Comparison of ENCODE assay signal across 22 cellular contexts in the genomic region with DNA sequence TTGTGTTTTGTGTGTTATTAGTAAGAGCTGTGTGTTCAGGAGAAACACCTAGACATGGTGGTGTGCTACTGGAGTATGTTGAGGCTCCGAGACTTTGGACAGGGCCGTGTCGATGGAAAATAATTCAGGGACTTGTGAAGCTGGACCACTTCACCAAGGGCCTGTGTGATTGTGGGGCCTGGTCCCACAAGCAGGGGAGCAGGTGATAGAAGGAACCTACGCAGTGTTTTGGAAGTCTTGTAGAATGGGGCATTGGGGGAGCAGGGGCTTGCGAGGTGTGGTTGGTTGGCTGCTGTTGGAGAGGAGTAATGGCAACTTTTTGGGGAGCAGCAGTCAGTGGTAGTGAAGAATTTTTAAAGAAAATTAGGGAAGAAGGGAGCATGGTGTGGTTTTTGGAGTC. TPM values are rescaled to one million over a fixed set of nuclear protein-coding genes. Genes with fewer than 3 reads are reported as not detected.
DNase-seq lines count a peak whose midpoint lies in the region; ATAC-seq and TF ChIP-seq lines count a peak whose summit lies in the region.
"Had no signal": no experiment of that assay in that cellular context is flagged by ENCODE, and none has a peak within 500 bp of the region (broad histone marks: within the 10 kb centered on the region; RNA-seq: fewer than 3 reads in every experiment).

No MANE protein-coding gene starts in this region.

- H3K4me2 ChIP-seq in neural progenitor cell: no peak overlapping the region

- no peak overlapping the region for H2AFZ ChIP-seq in neural progenitor cell (replicated peaks)

- H3K27me3 ChIP-seq in Caco-2 (replicated peaks; ENCODE audit: control insufficient read depth, insufficient read depth, low read length) (no peaks in the 10 kb centered on the region), iPS-20b (ENCODE audit: insufficient read depth, low read length) (no peaks in the 10 kb centered on the region), neural progenitor cell (no peaks in the 10 kb centered on the region), vagina (no peaks in the 10 kb centered on the region)

- no peak overlapping the region for H3K27ac ChIP-seq in iPS-20b (ENCODE audit: low read length)
- peak overlapping the region; percentile 97 for H3K27ac ChIP-seq in neural progenitor cell
- no peak overlapping the region for H3K27ac ChIP-seq in vagina

- BruUV-seq in Caco-2 (replicated peaks; lab: Mats Ljungman, UMichigan): no TSS peak

- DNase-seq in Caco-2 (no peak), WTC11 (ENCODE audit: low spot score) (no peak), neural progenitor cell (ENCODE audit: low spot score) (no peak), vagina (ENCODE audit: extremely low spot score in 2 of 2) (no peak)
- DNase-seq: AML-193; C1 segment of cervical spinal cord; CD8-positive, alpha-beta T cell; HCEC 1CT; MM.1S; NCI-H1048; NCI-H1417 treated with DMSO at 0.1 percent for 48 hours; NCI-H187; NCI-H2107; NCI-H446 treated with DMSO at 0.1 percent for 48 hours; NCI-H526 treated with DMSO at 0.1 percent for 48 hours; OCI-M1 had no signal

- intact Hi-C loops in Caco-2 (cut with micrococcal nuclease; ENCODE audit: unreplicated experiment) (no loop called here), vagina (cut with DNase I) (no loop called here)

- TF ChIP-seq POLR2A in vagina (IDR thresholded peaks at IDR 0.05): no peak

- H3K9me3 Mint-ChIP-seq in Caco-2 (ENCODE audit: unreplicated experiment) (no peaks in the 10 kb centered on the region), WTC11 (no peaks in the 10 kb centered on the region), neural progenitor cell (no peaks in the 10 kb centered on the region)
- H3K9me3 Mint-ChIP-seq: CD8-positive, alpha-beta T cell had no signal

- H3K79me2 ChIP-seq in neural progenitor cell (ENCODE audit: low read depth): peaks cover 99% of the 10 kb centered on the region

- H3K27ac Mint-ChIP-seq in Caco-2 (ENCODE audit: unreplicated experiment) (peak overlapping the region; percentile 77), WTC11 (peak overlapping the region; percentile 100), neural progenitor cell (no peak overlapping the region)
- H3K27ac Mint-ChIP-seq: CD8-positive, alpha-beta T cell had no signal

- peaks cover 88% of the 10 kb centered on the region for H3F3A ChIP-seq in neural progenitor cell (ENCODE audit: low read depth)

- H3K4me1 ChIP-seq in Caco-2: peaks cover 65% of the 10 kb centered on the region
- peaks cover 84% of the 10 kb centered on the region for H3K4me1 ChIP-seq in iPS-20b (ENCODE audit: insufficient read depth, low read length)
- H3K4me1 ChIP-seq in neural progenitor cell: peaks cover 90% of the 10 kb centered on the region
- peaks cover 12% of the 10 kb centered on the region for H3K4me1 ChIP-seq in vagina

- POLR2A ChIA-PET in Caco-2 (lab: Charles Lee): no interaction called here
- POLR2A ChIA-PET in WTC11 (lab: Charles Lee): no interaction called here

- H3K36me3 Mint-ChIP-seq in Caco-2 (ENCODE audit: insufficient read depth, unreplicated experiment) (peaks cover 12% of the 10 kb centered on the region), WTC11 (no peaks in the 10 kb centered on the region), neural progenitor cell (peaks cover under 1% of the 10 kb centered on the region)
- H3K36me3 Mint-ChIP-seq: CD8-positive, alpha-beta T cell had no signal

- CTCF ChIA-PET in Caco-2 (lab: Charles Lee) (no interaction called here), WTC11 (lab: Charles Lee) (no interaction called here)

- H3K27me3 Mint-ChIP-seq in Caco-2 (ENCODE audit: insufficient read depth, unreplicated experiment): no peaks in the 10 kb centered on the region
- no peaks in the 10 kb centered on the region for H3K27me3 Mint-ChIP-seq in WTC11 (ENCODE audit: low read depth)
- H3K27me3 Mint-ChIP-seq in neural progenitor cell (ENCODE audit: insufficient read depth, low read depth): peaks cover 8% of the 10 kb centered on the region

- H3K4me3 ChIP-seq in Caco-2 (ENCODE audit: low read depth, low read length) (no peak overlapping the region), iPS-20b (ENCODE audit: low read length) (peak overlapping the region; percentile 61; the same call in 1 of the 2 replicates), neural progenitor cell (no peak overlapping the region), vagina (no peak overlapping the region)

- ATAC-seq in WTC11 (no peak), GM21723 (IDR thresholded peaks at IDR 0.05; ENCODE audit: unreplicated experiment) (no peak), GM21528 (IDR thresholded peaks at IDR 0.05; ENCODE audit: low FRiP score, unreplicated experiment) (no peak)
- ATAC-seq: CD8-positive, alpha-beta T cell; Right ventricle myocardium inferior had no signal

- H3K4me3 Mint-ChIP-seq in Caco-2 (ENCODE audit: unreplicated experiment): no peak overlapping the region
- H3K4me3 Mint-ChIP-seq in WTC11: peak overlapping the region; percentile 62
- no peak overlapping the region for H3K4me3 Mint-ChIP-seq in neural progenitor cell
- H3K4me3 Mint-ChIP-seq: CD8-positive, alpha-beta T cell had no signal

- H3K36me3 ChIP-seq in Caco-2 (ENCODE audit: control insufficient read depth, insufficient read depth, low read length) (no peaks in the 10 kb centered on the region), iPS-20b (ENCODE audit: insufficient read depth, low read depth, low read length) (peaks cover 16% of the 10 kb centered on the region), neural progenitor cell (no peaks in the 10 kb centered on the region), vagina (no peaks in the 10 kb centered on the region)

- H3K9ac ChIP-seq in iPS-20b (ENCODE audit: low read depth, low read length): no peak overlapping the region
- no peak overlapping the region for H3K9ac ChIP-seq in neural progenitor cell

- H3K4me1 Mint-ChIP-seq in Caco-2 (ENCODE audit: low read depth, unreplicated experiment): peaks cover 50% of the 10 kb centered on the region
- peaks cover 98% of the 10 kb centered on the region for H3K4me1 Mint-ChIP-seq in WTC11
- peaks cover 94% of the 10 kb centered on the region for H3K4me1 Mint-ChIP-seq in neural progenitor cell

- H3K9me3 ChIP-seq in Caco-2 (no peaks in the 10 kb centered on the region), iPS-20b (ENCODE audit: insufficient read depth, low read depth, low read length) (no peaks in the 10 kb centered on the region), neural progenitor cell (ENCODE audit: low read depth) (no peaks in the 10 kb centered on the region), vagina (no peaks in the 10 kb centered on the region)

- TF ChIP-seq CTCF in Caco-2 (IDR thresholded peaks at IDR 0.05; ENCODE audit: insufficient read depth in 1 of 2, low read depth in 1 of 2, low read length in 1 of 2, severe bottlenecking in 1 of 2, unreplicated experiment in 1 of 2) (no peak), WTC11 (IDR thresholded peaks at IDR 0.05) (no peak), neural progenitor cell (IDR thresholded peaks at IDR 0.05) (no peak), vagina (IDR thresholded peaks at IDR 0.05) (no peak)

- peaks cover 97% of the 10 kb centered on the region for H4K20me1 ChIP-seq in neural progenitor cell (ENCODE audit: low read depth)

TF ChIP-seq in WTC11, 78 proteins besides CTCF, POLR2A, EP300 and RAD21 (continues in another document):
- TF ChIP-seq ZNF232 (CRISPR knock-in tag; IDR thresholded peaks at IDR 0.05): no peak
- no peak for TF ChIP-seq NR1H2 (CRISPR knock-in tag; IDR thresholded peaks at IDR 0.05)
- no peak for TF ChIP-seq ATF3 (CRISPR knock-in tag; conservative IDR thresholded peaks at IDR 0.05)
- no peak for TF ChIP-seq MYBL2 (CRISPR knock-in tag; IDR thresholded peaks at IDR 0.05)
- no peak for TF ChIP-seq ZNF121 (CRISPR knock-in tag; IDR thresholded peaks at IDR 0.05)
- TF ChIP-seq PREB (CRISPR knock-in tag; IDR thresholded peaks at IDR 0.05; ENCODE audit: borderline replicate concordance): no peak

RNA-seq across cellular contexts. Expression of gene TRIM71, which starts 48.7 kb away (rescaled TPM):
- total RNA-seq in Caco-2 (2022) (67.5 and 68.4 TPM in 2 replicates), WTC11 (2021) (237 to 274 TPM (median 238 TPM) in 3 replicates), neural progenitor cell (ENCODE audit: low replicate concordance) (106 and 107 TPM in 2 replicates), vagina (not detected)
- total RNA-seq: CD8-positive, alpha-beta T cell; Daoy; LHCN-M2; Right ventricle myocardium inferior had no signal

Comparison
In these comparisons a context has a peak if more than half of its experiments do, and no peak if none do; other contexts are left out.
1. RNA of gene TRIM71, which starts 48.7 kb away (total RNA-seq): 237 to 274 TPM in WTC11, 106 to 107 TPM in neural progenitor cell and 67.5 to 68.4 TPM in Caco-2; not detected in vagina (single experiment); every median in the first group is over 10 times any median in the second.